ENCODE assay signal across 1 cellular context in the genomic region with DNA sequence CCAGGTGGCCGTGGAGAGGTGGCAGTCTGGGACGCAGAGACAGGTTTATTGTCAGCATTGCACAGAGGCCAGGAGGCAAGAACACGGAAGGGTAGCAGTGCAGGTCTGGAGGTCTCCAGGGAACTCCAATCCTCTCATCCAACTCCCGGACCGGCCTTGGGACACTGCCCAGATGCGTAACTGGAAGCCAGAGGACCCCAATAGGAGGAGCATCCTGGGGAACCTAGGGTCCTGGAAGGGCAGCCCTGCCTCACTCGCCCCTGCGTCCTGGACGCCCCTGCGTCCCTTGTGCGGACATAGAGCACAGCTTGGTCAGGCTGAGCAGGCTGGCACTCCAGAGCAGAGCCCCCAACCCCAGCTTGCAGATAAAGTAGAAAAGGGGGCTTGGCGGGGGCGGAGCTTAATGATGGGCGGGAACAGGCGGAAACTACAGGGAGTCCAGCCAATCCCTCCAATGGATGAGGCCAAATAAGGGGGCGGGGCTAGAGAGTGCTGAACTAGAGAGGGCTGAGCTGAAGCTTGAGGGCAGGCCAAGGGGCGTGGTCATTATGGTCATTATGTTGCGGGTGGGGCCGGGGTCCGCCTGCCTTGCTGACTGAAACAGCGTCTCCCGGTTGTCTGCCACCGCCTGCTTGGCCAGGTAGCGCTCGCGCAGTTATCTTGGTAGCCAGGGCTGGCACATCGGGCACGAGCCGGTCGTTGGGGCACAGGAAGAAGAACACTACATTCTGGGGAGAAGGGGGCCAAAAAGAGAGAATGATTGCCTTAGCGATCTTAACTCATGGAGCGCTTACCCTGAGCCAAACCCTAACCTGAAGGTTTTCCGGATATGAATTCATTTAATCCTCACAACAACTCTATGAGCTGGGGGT.
A peak's percentile ranks its signal among the peaks of the same experiment; 100 is the strongest.
TF ChIP-seq lines count a peak whose summit lies in the region.

No MANE protein-coding gene starts in this region.

TF ChIP-seq in HEK293, 187 proteins besides CTCF, POLR2A, EP300 and RAD21 (continued from another document):
- TF ChIP-seq ZNF692 (tag by site-specific recombination; IDR thresholded peaks at IDR 0.05) (no peak), ZBTB1 (tag by site-specific recombination; IDR thresholded peaks at IDR 0.05) (no peak), ZNF704 (tag by site-specific recombination; IDR thresholded peaks at IDR 0.05) (no peak), KLF16 (tag by site-specific recombination; IDR thresholded peaks at IDR 0.05) (no peak), OVOL3 (tag by site-specific recombination; IDR thresholded peaks at IDR 0.05) (no peak), ZSCAN16 (tag by site-specific recombination; IDR thresholded peaks at IDR 0.05) (no peak), ZNF248 (tag by site-specific recombination; IDR thresholded peaks at IDR 0.05) (no peak), ZFP3 (tag by site-specific recombination; IDR thresholded peaks at IDR 0.05; ENCODE audit: low read depth) (no peak), HOXD13 (CRISPR knock-in tag; IDR thresholded peaks at IDR 0.05; ENCODE audit: borderline replicate concordance) (no peak), SETDB1 (IDR thresholded peaks at IDR 0.05; ENCODE audit: insufficient read length, low read length) (no peak), ZNF76 (tag by site-specific recombination; IDR thresholded peaks at IDR 0.05; ENCODE audit: borderline replicate concordance, low read depth) (no peak), ZNF169 (tag by site-specific recombination; IDR thresholded peaks at IDR 0.05) (no peak), TCF7L2 (IDR thresholded peaks at IDR 0.05; ENCODE audit: borderline replicate concordance, low read depth, low read length) (no peak), ZNF560 (tag by site-specific recombination; IDR thresholded peaks at IDR 0.05; ENCODE audit: borderline replicate concordance) (no peak), KLF8 (tag by site-specific recombination; IDR thresholded peaks at IDR 0.05) (peak; percentile 35; the same call in 1 of the 2 replicates), KLF1 (tag by site-specific recombination; IDR thresholded peaks at IDR 0.05) (peak; percentile 96), GLI2 (tag by site-specific recombination; IDR thresholded peaks at IDR 0.05; ENCODE audit: borderline replicate concordance, low read depth) (no peak)
- TF ChIP-seq, protein P1, sequence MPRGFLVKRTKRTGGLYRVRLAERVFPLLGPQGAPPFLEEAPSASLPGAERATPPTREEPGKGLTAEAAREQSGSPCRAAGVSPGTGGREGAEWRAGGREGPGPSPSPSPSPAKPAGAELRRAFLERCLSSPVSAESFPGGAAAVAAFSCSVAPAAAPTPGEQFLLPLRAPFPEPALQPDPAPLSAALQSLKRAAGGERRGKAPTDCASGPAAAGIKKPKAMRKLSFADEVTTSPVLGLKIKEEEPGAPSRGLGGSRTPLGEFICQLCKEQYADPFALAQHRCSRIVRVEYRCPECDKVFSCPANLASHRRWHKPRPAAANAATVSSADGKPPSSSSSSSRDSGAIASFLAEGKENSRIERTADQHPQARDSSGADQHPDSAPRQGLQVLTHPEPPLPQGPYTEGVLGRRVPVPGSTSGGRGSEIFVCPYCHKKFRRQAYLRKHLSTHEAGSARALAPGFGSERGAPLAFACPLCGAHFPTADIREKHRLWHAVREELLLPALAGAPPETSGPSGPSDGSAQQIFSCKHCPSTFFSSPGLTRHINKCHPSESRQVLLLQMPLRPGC (tag by site-specific recombination; IDR thresholded peaks at IDR 0.05), result no peak
